In genomic region chr3:110077093-110077492, GRCh38 we compare ENCODE assay signal across 23 cellular contexts.
"Had no signal": no experiment of that assay in that cellular context is flagged by ENCODE, and none has a peak within 500 bp of the region (broad histone marks: within the 10 kb centered on the region; RNA-seq: fewer than 3 reads in every experiment).

No MANE protein-coding gene starts in this region.

- H3K27ac ChIP-seq: adrenal gland, psoas muscle, stomach, transverse colon had no signal

- H3K9me3 ChIP-seq: adrenal gland, psoas muscle, transverse colon had no signal

- ATAC-seq: esophagus mucosa; natural killer cell; psoas muscle; right cardiac atrium; stimulated activated effector memory CD8-positive, alpha-beta T cell treated with anti-CD3 and anti-CD28 coated beads, Interleukin-12 subunit alpha, Interleukin-12 subunit beta, amount 100 ng/mL, for 72 hours; WTC11 had no signal

- H3K27me3 ChIP-seq: adrenal gland, stomach, transverse colon had no signal

- H3K4me3 ChIP-seq: adrenal gland, psoas muscle, stomach, transverse colon had no signal

- H3K4me1 ChIP-seq: adrenal gland, psoas muscle, stomach, transverse colon had no signal

- H3K36me3 ChIP-seq: adrenal gland, stomach, transverse colon had no signal

- FAIRE-seq: astrocyte, endothelial cell of umbilical vein, urothelium cell line had no signal

- DNase-seq: activated CD4-positive, alpha-beta T cell treated with anti-CD3 and anti-CD28 coated beads, Interleukin-2, amount 50 U/mL, for 4 hours; activated CD8-positive, alpha-beta memory T cell treated with anti-CD3 and anti-CD28 coated beads for 24 hours; activated CD8-positive, alpha-beta memory T cell treated with anti-CD3 and anti-CD28 coated beads, Interleukin-2, amount 50 U/mL, for 4 hours; activated naive CD4-positive, alpha-beta T cell; activated T-cell treated with anti-CD3 and anti-CD28 coated beads, Interleukin-2, amount 50 U/mL, for 24 hours; adrenal gland; central memory CD4-positive, alpha-beta T cell; effector memory CD4-positive, alpha-beta T cell; foreskin melanocyte; hippocampal formation; midbrain; natural killer cell; psoas muscle; right cardiac atrium; stomach; T-helper 9 cell; transverse colon had no signal
